ENCODE assay signal across 11 cellular contexts in the genomic region with DNA sequence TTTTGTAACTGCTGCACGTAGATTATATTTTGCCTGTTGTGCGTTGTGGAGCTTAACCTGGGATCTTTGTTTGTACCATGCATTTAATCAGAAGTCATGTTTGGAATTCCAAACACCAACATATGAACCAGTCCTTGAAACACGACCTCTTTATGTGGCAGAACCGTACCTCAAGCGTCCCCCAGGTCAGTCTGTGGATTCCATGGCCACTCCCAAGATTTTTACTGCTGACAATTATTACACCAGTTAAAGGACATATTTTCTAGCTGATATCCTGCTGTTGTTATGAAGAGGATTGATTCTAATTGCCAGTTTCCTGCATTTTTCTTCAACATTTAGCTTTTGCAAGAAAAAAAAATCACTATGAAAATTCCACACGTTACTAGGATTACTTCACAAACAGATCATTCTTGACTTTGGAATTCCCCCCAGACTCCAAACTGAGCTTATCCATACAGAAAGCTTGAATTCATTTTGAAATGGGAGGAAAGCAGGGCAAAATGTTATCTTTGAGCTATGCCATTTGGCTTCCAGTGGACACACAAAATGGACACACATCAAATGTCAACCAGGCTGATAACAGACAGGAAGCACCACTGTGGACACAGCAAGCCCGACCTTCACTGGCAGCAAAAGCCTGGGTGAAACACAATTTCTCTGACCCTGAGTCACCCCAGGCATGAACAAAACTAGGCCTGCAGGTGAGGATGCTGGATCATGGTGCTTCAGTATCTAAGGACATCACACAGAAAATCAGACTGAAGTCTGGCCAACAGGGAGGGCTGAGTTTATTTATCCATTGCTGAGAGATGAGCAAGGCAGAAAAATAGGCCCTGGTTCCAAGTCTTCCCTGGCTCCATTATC.
DNase-seq lines count a peak whose midpoint lies in the region; TF ChIP-seq lines count a peak whose summit lies in the region.
"Had no signal": no experiment of that assay in that cellular context is flagged by ENCODE, and none has a peak within 500 bp of the region (broad histone marks: within the 10 kb centered on the region; RNA-seq: fewer than 3 reads in every experiment).

No MANE protein-coding gene starts in this region.

- peak overlapping the region; percentile 93 for H3K27ac Mint-ChIP-seq in mesothelial cell of epicardium
- no peak overlapping the region for H3K27ac Mint-ChIP-seq in CD4-positive, alpha-beta memory T cell
- H3K27ac Mint-ChIP-seq: activated T-helper 17 cell treated with anti-CD3 and anti-CD28 coated beads, Interleukin-2, amount 50 U/mL, for 72 hours; stimulated activated memory B cell treated with anti-CD40 and anti-IgM and Interleukin-4, amounts not matched to agents 10 μg/mL and 1 μg/mL and 100 μg/mL, for 72 hours had no signal

- no peaks in the 10 kb centered on the region for H3K9me3 Mint-ChIP-seq in mesothelial cell of epicardium
- H3K9me3 Mint-ChIP-seq in CD4-positive, alpha-beta memory T cell, result peaks cover 0 to 3% (median 0%) of the 10 kb centered on the region in 8 donors
- H3K9me3 Mint-ChIP-seq: activated T-helper 17 cell treated with anti-CD3 and anti-CD28 coated beads, Interleukin-2, amount 50 U/mL, for 72 hours; stimulated activated memory B cell treated with anti-CD40 and anti-IgM and Interleukin-4, amounts not matched to agents 10 μg/mL and 1 μg/mL and 100 μg/mL, for 72 hours had no signal

- POLR2A ChIA-PET in AG04449 (lab: Yijun Ruan, JAX), result interaction anchor here (1.0 kb wide), 1 partner anchor 9 kb away, joined by 4 read pairs; no protein-coding TSS in a partner anchor
- POLR2A ChIA-PET in CD4-positive, alpha-beta memory T cell (lab: Charles Lee; ENCODE audit: partially characterized antibody), result no interaction called here

- no peaks in the 10 kb centered on the region for H3K4me1 ChIP-seq in CD4-positive, alpha-beta memory T cell (ENCODE audit: insufficient read depth, low read length)

- DNase-seq in AG04449 (ENCODE audit: low read depth, low spot score), result peak; percentile 71
- peak; percentile 67 for DNase-seq in MG63
- peak; percentile 85 for DNase-seq in fibroblast of peridontal ligament (ENCODE audit: extremely low read depth)
- no peak for DNase-seq in mesothelial cell of epicardium (ENCODE audit: low spot score in 2 of 2, unreplicated experiment in 2 of 2)
- no peak for DNase-seq in NOMO-1 treated with DMSO at 0.1 percent for 48 hours (lab: John Stamatoyannopoulos, UW; ENCODE audit: unreplicated experiment)
- no peak for DNase-seq in NCI-H748 treated with DMSO at 0.1 percent for 48 hours (lab: John Stamatoyannopoulos, UW)
- DNase-seq in CD4-positive, alpha-beta memory T cell, result no peak
- no peak for DNase-seq in H4 (ENCODE audit: low spot score)
- DNase-seq: NCI-H446 treated with DMSO at 0.1 percent for 48 hours had no signal

- H3K36me3 ChIP-seq in MG63, result no peaks in the 10 kb centered on the region
- no peaks in the 10 kb centered on the region for H3K36me3 ChIP-seq in CD4-positive, alpha-beta memory T cell (ENCODE audit: insufficient read depth, low read length)

- H3K27me3 Mint-ChIP-seq in mesothelial cell of epicardium (ENCODE audit: low read depth), result peaks cover 41% of the 10 kb centered on the region
- H3K27me3 Mint-ChIP-seq in CD4-positive, alpha-beta memory T cell, result no peaks in the 10 kb centered on the region
- H3K27me3 Mint-ChIP-seq: stimulated activated memory B cell treated with anti-CD40 and anti-IgM and Interleukin-4, amounts not matched to agents 10 μg/mL and 1 μg/mL and 100 μg/mL, for 72 hours had no signal

- H3K4me3 ChIP-seq in AG04449 (ENCODE audit: low read depth, low read length) (no peak overlapping the region), MG63 (no peak overlapping the region)
- H3K4me3 ChIP-seq in CD4-positive, alpha-beta memory T cell (ENCODE audit: low read length in 2 of 2), result no peak overlapping the region

- peaks cover 43% of the 10 kb centered on the region for H3K4me1 Mint-ChIP-seq in mesothelial cell of epicardium
- H3K4me1 Mint-ChIP-seq in CD4-positive, alpha-beta memory T cell, result no peaks in the 10 kb centered on the region
- H3K4me1 Mint-ChIP-seq: activated T-helper 17 cell treated with anti-CD3 and anti-CD28 coated beads, Interleukin-2, amount 50 U/mL, for 72 hours; stimulated activated memory B cell treated with anti-CD40 and anti-IgM and Interleukin-4, amounts not matched to agents 10 μg/mL and 1 μg/mL and 100 μg/mL, for 72 hours had no signal

- H3K4me3 Mint-ChIP-seq in mesothelial cell of epicardium, result no peak overlapping the region
- no peak overlapping the region for H3K4me3 Mint-ChIP-seq in CD4-positive, alpha-beta memory T cell
- H3K4me3 Mint-ChIP-seq: activated T-helper 17 cell treated with anti-CD3 and anti-CD28 coated beads, Interleukin-2, amount 50 U/mL, for 72 hours; stimulated activated memory B cell treated with anti-CD40 and anti-IgM and Interleukin-4, amounts not matched to agents 10 μg/mL and 1 μg/mL and 100 μg/mL, for 72 hours had no signal

- H3K9me3 ChIP-seq in MG63, result no peaks in the 10 kb centered on the region
- H3K9me3 ChIP-seq in CD4-positive, alpha-beta memory T cell (ENCODE audit: control insufficient read depth in 1 of 2, low read length in 2 of 2), result no peaks in the 10 kb centered on the region

- H3K27ac ChIP-seq in CD4-positive, alpha-beta memory T cell (ENCODE audit: low read depth, low read length), result no peak overlapping the region

- H3K36me3 Mint-ChIP-seq in mesothelial cell of epicardium, result no peaks in the 10 kb centered on the region
- no peaks in the 10 kb centered on the region for H3K36me3 Mint-ChIP-seq in CD4-positive, alpha-beta memory T cell
- H3K36me3 Mint-ChIP-seq: stimulated activated memory B cell treated with anti-CD40 and anti-IgM and Interleukin-4, amounts not matched to agents 10 μg/mL and 1 μg/mL and 100 μg/mL, for 72 hours had no signal

- TF ChIP-seq CTCF in AG04449 (IDR thresholded peaks at IDR 0.05; ENCODE audit: insufficient read depth, low read length, missing control alignments) (no peak), mesothelial cell of epicardium (IDR thresholded peaks at IDR 0.05; ENCODE audit: unreplicated experiment) (no peak)

- CTCF ChIA-PET in AG04449 (lab: Yijun Ruan, JAX), result interaction anchor here (0.6 to 3.6 kb wide), 6 partner anchors 9 to 546 kb away, joined by 3 to 20 read pairs (median 4); no protein-coding TSS in a partner anchor
- CTCF ChIA-PET in CD4-positive, alpha-beta memory T cell (lab: Charles Lee; ENCODE audit: partially characterized antibody), result no interaction called here

- intact Hi-C loops in CD4-positive, alpha-beta memory T cell (cut with micrococcal nuclease), result no loop called here

- no peaks in the 10 kb centered on the region for H3K27me3 ChIP-seq in MG63
- no peaks in the 10 kb centered on the region for H3K27me3 ChIP-seq in CD4-positive, alpha-beta memory T cell (ENCODE audit: insufficient read depth, low read length)

Comparison
In these comparisons a context has a peak if more than half of its experiments do, and no peak if none do; other contexts are left out.
1. DNase-seq: peak in AG04449 (single experiment), MG63 (single experiment) and fibroblast of peridontal ligament (single experiment); none in mesothelial cell of epicardium (0 of 2), NOMO-1 treated with DMSO at 0.1 percent for 48 hours (single experiment), NCI-H748 treated with DMSO at 0.1 percent for 48 hours (single experiment), CD4-positive, alpha-beta memory T cell (0 of 5) and H4 (single experiment).